ENCODE assay signal across 21 cellular contexts in the genomic region with DNA sequence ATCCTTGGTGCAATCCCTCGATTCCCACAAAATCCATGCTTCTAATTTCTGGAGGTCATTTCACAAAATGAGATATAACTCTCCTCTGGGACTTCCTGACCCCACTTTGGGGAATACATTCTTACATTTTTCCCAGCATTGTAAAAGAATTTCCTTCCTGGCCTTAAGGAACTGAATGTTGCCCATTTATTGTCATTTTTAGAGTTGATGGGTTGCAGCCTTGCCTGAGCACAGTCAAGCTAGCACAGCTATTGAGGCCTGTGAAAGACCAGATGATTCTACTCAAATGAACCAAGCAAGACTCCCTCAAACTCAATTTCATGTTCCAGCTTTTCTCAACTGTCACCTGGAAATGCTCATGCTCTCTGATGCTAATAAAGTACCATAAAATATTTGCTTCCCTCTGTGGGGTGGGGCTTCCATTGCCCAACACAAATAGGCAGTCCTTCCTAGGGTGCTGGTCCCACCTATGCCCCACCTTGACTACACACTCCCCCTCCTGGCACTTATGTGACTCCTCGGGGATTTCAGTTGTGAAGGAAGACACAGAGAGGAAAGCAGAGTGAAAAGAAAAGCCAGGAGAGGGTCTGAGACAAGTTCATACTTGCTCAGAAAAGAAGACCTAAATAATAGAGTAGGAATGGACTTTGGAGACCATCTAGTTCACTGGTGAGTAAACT.
"Had no signal": no experiment of that assay in that cellular context is flagged by ENCODE, and none has a peak within 500 bp of the region (broad histone marks: within the 10 kb centered on the region; RNA-seq: fewer than 3 reads in every experiment).

No MANE protein-coding gene starts in this region.

- H3K27ac Mint-ChIP-seq: activated CD4-positive, alpha-beta memory T cell treated with anti-CD3 and anti-CD28 coated beads, Interleukin-2, amount 10 ng/mL, durations not matched to agents 7 days and 5 days; activated naive CD8-positive, alpha-beta T cell treated with anti-CD3 and anti-CD28 coated beads, Interleukin-2, amount 10 ng/mL, durations not matched to agents 7 days and 5 days; activated T-helper 17 cell treated with anti-CD3 and anti-CD28 coated beads, Interleukin-2, amount 50 U/mL, for 72 hours; mesothelial cell of epicardium had no signal

- H3K27me3 Mint-ChIP-seq: activated CD4-positive, alpha-beta memory T cell treated with anti-CD3 and anti-CD28 coated beads, Interleukin-2, amount 10 ng/mL, durations not matched to agents 7 days and 5 days; activated T-helper 17 cell treated with anti-CD3 and anti-CD28 coated beads, Interleukin-2, amount 50 U/mL, for 72 hours had no signal

- H3K4me1 ChIP-seq: body of pancreas, gastrocnemius medialis, tibial nerve had no signal

- H3K9me3 Mint-ChIP-seq: activated CD4-positive, alpha-beta memory T cell treated with anti-CD3 and anti-CD28 coated beads, Interleukin-2, amount 10 ng/mL, durations not matched to agents 7 days and 5 days; activated naive CD8-positive, alpha-beta T cell treated with anti-CD3 and anti-CD28 coated beads, Interleukin-2, amount 10 ng/mL, durations not matched to agents 7 days and 5 days; activated T-helper 17 cell treated with anti-CD3 and anti-CD28 coated beads, Interleukin-2, amount 50 U/mL, for 72 hours; mesothelial cell of epicardium; neural crest cell had no signal

- H3K4me1 Mint-ChIP-seq: activated CD4-positive, alpha-beta memory T cell treated with anti-CD3 and anti-CD28 coated beads, Interleukin-2, amount 10 ng/mL, durations not matched to agents 7 days and 5 days; activated naive CD8-positive, alpha-beta T cell treated with anti-CD3 and anti-CD28 coated beads, Interleukin-2, amount 10 ng/mL, durations not matched to agents 7 days and 5 days; activated T-helper 17 cell treated with anti-CD3 and anti-CD28 coated beads, Interleukin-2, amount 50 U/mL, for 72 hours; mesothelial cell of epicardium; neural crest cell had no signal

- H3K36me3 ChIP-seq: gastrocnemius medialis, heart left ventricle, tibial nerve had no signal

- H3K4me3 ChIP-seq: body of pancreas, gastrocnemius medialis, heart left ventricle, lung, tibial nerve had no signal

- H3K27me3 ChIP-seq: body of pancreas, gastrocnemius medialis, tibial nerve had no signal

- ATAC-seq: activated T-helper 17 cell treated with anti-CD3 and anti-CD28 coated beads, Interleukin-2, amount 50 U/mL, for 72 hours; body of pancreas; gastrocnemius medialis had no signal

- H3K36me3 Mint-ChIP-seq: activated naive CD8-positive, alpha-beta T cell treated with anti-CD3 and anti-CD28 coated beads, Interleukin-2, amount 10 ng/mL, durations not matched to agents 7 days and 5 days; mesothelial cell of epicardium had no signal

- H3K4me3 Mint-ChIP-seq: activated CD4-positive, alpha-beta memory T cell treated with anti-CD3 and anti-CD28 coated beads, Interleukin-2, amount 10 ng/mL, durations not matched to agents 7 days and 5 days; activated naive CD8-positive, alpha-beta T cell treated with anti-CD3 and anti-CD28 coated beads, Interleukin-2, amount 10 ng/mL, durations not matched to agents 7 days and 5 days; activated T-helper 17 cell treated with anti-CD3 and anti-CD28 coated beads, Interleukin-2, amount 50 U/mL, for 72 hours; mesothelial cell of epicardium; neural crest cell had no signal

- DNase-seq: activated CD4-positive, alpha-beta memory T cell treated with anti-CD3 and anti-CD28 coated beads, Interleukin-2, amount 10 ng/mL, durations not matched to agents 7 days and 5 days; activated CD4-positive, alpha-beta T cell treated with anti-CD3 and anti-CD28 coated beads for 48 hours; activated CD4-positive, CD25-positive, alpha-beta regulatory T cell; activated naive CD4-positive, alpha-beta T cell; activated naive CD8-positive, alpha-beta T cell treated with anti-CD3 and anti-CD28 coated beads, Interleukin-2, amount 10 ng/mL, durations not matched to agents 7 days and 5 days; activated T-cell treated with anti-CD3 and anti-CD28 coated beads, Interleukin-2, amount 50 U/mL, for 1 hour; body of pancreas; caudate nucleus; gastrocnemius medialis; retina; stimulated activated CD4-positive, alpha-beta T cell treated with anti-CD3 and anti-CD28 coated beads, Interleukin-2, amount 100 ng/mL, for 24 hours; stimulated activated naive CD4-positive, alpha-beta T cell treated with Interleukin-2 at 50 U/mL for 16 hours; T-helper 1 cell; T-helper 9 cell had no signal

- H3K9me3 ChIP-seq: body of pancreas, gastrocnemius medialis, heart left ventricle, tibial nerve had no signal

- H3K27ac ChIP-seq: body of pancreas, epithelial cell of prostate, gastrocnemius medialis, tibial nerve had no signal
